ENCODE assay signal across 10 cellular contexts in the genomic region with DNA sequence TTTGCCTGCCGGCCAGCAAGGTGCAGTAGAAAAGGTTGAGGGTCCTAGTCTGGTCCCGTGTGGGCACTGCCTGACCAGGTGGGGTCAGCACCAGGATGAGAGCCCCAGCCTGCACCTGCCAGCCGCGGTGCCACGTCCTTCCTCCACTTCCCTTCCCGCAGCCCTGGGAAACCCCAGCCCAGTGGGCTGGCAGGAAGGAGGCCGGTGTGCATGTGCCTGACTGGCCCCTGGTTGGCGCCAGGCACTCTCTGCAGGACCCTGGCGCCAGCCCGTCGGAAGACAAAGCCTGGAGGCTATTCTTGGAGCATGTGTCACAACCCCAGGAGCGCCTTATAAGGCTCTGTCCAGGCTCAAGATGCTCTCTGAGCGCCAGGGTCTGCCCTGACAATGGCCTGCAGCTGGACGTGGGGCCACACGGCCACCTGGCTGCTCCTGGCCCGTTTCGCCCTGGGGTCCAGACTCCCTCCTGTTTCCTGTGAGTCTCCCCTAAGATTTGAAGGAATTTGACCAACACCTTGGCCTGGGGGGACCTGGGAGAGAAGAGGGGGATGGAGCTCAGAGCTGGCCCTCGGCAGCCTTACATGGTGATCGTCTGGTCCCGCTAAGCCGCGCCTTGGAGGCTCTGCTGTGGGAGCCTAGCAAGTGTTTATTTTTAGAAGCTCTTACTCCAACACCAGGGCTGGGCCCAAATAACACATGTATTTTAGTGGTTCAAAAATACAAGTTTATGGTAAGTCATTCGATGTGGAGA. TPM values are rescaled to one million over a fixed set of nuclear protein-coding genes. Genes with fewer than 3 reads are reported as not detected.
DNase-seq lines count a peak whose midpoint lies in the region; ATAC-seq and TF ChIP-seq lines count a peak whose summit lies in the region.
"Had no signal": no experiment of that assay in that cellular context is flagged by ENCODE, and none has a peak within 500 bp of the region (broad histone marks: within the 10 kb centered on the region; RNA-seq: fewer than 3 reads in every experiment).

No MANE protein-coding gene starts in this region.

- TF ChIP-seq CTCF in coronary artery (IDR thresholded peaks at IDR 0.05): no peak
- TF ChIP-seq CTCF in tibial artery (IDR thresholded peaks at IDR 0.05): peak in 1 of 2 experiments; percentile 16

- H3K9me3 ChIP-seq in tibial artery: no peaks in the 10 kb centered on the region

- no peaks in the 10 kb centered on the region for H3K27me3 ChIP-seq in tibial artery

- H3K4me1 ChIP-seq in tibial artery: peaks cover 5 to 81% (median 73%) of the 10 kb centered on the region in 4 donors

- no peak for ATAC-seq in HG03565 (IDR thresholded peaks at IDR 0.05; ENCODE audit: unreplicated experiment)
- ATAC-seq: activated T-helper 17 cell treated with anti-CD3 and anti-CD28 coated beads, Interleukin-2, amount 50 U/mL, for 72 hours had no signal

- no peaks in the 10 kb centered on the region for H3K36me3 ChIP-seq in tibial artery

- peak overlapping the region; percentile 92 to 99 for H3K27ac ChIP-seq in coronary artery
- peak overlapping the region; percentile 96 to 99 for H3K27ac ChIP-seq in tibial artery

- intact Hi-C loops in tibial artery (cut with DNase I; ENCODE audit: low total_unique reads): loop anchor here (2.0 kb wide), 1 partner anchor 45 kb away; no protein-coding TSS in a partner anchor

- peak; percentile 70 for DNase-seq in LHCN-M2 (ENCODE audit: low read depth)
- peak; percentile 94 for DNase-seq in coronary artery (ENCODE audit: low spot score)
- DNase-seq in lung microvascular endothelial cell (ENCODE audit: low read depth in 2 of 2): peak; percentile 75 to 94
- peak; percentile 73 to 95 for DNase-seq in tibial artery
- DNase-seq in GM03348 (ENCODE audit: low spot score): no peak
- no peak for DNase-seq in GF-D8 (lab: John Stamatoyannopoulos, UW)
- no peak for DNase-seq in activated CD4-positive, alpha-beta T cell treated with anti-CD3 and anti-CD28 coated beads for 48 hours
- DNase-seq: foreskin melanocyte had no signal

- H3K4me3 ChIP-seq in coronary artery: peak overlapping the region; percentile 31
- H3K4me3 ChIP-seq in tibial artery: no peak overlapping the region

RNA-seq across cellular contexts. Expression of gene POFUT2, which starts 31.9 kb away (rescaled TPM):
- total RNA-seq in LHCN-M2 (2014; rRNA removed): 25.5 and 31.3 TPM in 2 replicates
- 37.5 TPM for polyA plus RNA-seq in LHCN-M2 (2012)
- total RNA-seq in lung microvascular endothelial cell: 12.2 and 15.7 TPM in 2 replicates

Comparison
In these comparisons a context has a peak if more than half of its experiments do, and no peak if none do; other contexts are left out.
1. DNase-seq: peak in LHCN-M2 (single experiment), coronary artery (single experiment), lung microvascular endothelial cell (2 of 2) and tibial artery (2 of 2); none in GM03348 (single experiment), GF-D8 (single experiment) and activated CD4-positive, alpha-beta T cell treated with anti-CD3 and anti-CD28 coated beads for 48 hours (single experiment).